11 cellular contexts compared by ENCODE assay signal in genomic region chr7:4769753-4770152, GRCh38. TPM values are rescaled to one million over a fixed set of nuclear protein-coding genes. Genes with fewer than 3 reads are reported as not detected.
DNase-seq lines count a peak whose midpoint lies in the region; ATAC-seq and TF ChIP-seq lines count a peak whose summit lies in the region.
"Had no signal": no experiment of that assay in that cellular context is flagged by ENCODE, and none has a peak within 500 bp of the region (broad histone marks: within the 10 kb centered on the region; RNA-seq: fewer than 3 reads in every experiment).

No MANE protein-coding gene starts in this region.

- H3K9me3 ChIP-seq in lung (ENCODE audit: control insufficient read depth in 2 of 2, insufficient read depth in 1 of 2, low read length in 1 of 2) = no peaks in the 10 kb centered on the region
- H3K9me3 ChIP-seq: BE2C had no signal

- no peaks in the 10 kb centered on the region for H3K27me3 Mint-ChIP-seq in activated CD8-positive, alpha-beta T cell treated with anti-CD3 and anti-CD28 coated beads for 36 hours
- H3K27me3 Mint-ChIP-seq: activated CD4-positive, alpha-beta T cell treated with anti-CD3 and anti-CD28 coated beads, Interleukin-2, amount 10 ng/mL, durations not matched to agents 24 days and 14 days; activated naive CD8-positive, alpha-beta T cell treated with anti-CD3 and anti-CD28 coated beads, Interleukin-2, amount 10 ng/mL, durations not matched to agents 7 days and 5 days had no signal

- TF ChIP-seq CTCF in AG10803 (conservative IDR thresholded peaks at IDR 0.05; ENCODE audit: low read length) (no peak), lung (IDR thresholded peaks at IDR 0.05; ENCODE audit: control extremely low read depth, extremely low read depth) (no peak), GM13977 (IDR thresholded peaks at IDR 0.05; ENCODE audit: extremely low read depth, insufficient read depth, missing control alignments) (no peak)
- no peak for TF ChIP-seq CTCF in activated CD8-positive, alpha-beta T cell treated with anti-CD3 and anti-CD28 coated beads for 36 hours (IDR thresholded peaks at IDR 0.05)

- peaks cover 1% of the 10 kb centered on the region for H3K36me3 Mint-ChIP-seq in activated CD8-positive, alpha-beta T cell treated with anti-CD3 and anti-CD28 coated beads for 36 hours (ENCODE audit: low read depth)

- H3K27ac ChIP-seq in lung (ENCODE audit: low read depth in 1 of 2, low read length in 1 of 2) = peak overlapping the region in 1 of 2 donors; percentile 20

- no peak for ATAC-seq in activated CD8-positive, alpha-beta T cell treated with anti-CD3 and anti-CD28 coated beads for 36 hours
- ATAC-seq in lung (ENCODE audit: insufficient read depth, low FRiP score) = no peak
- no peak for ATAC-seq in GM21390 (IDR thresholded peaks at IDR 0.05; ENCODE audit: unreplicated experiment)

- DNase-seq in AG10803 (ENCODE audit: low read depth) = peak; percentile 5
- peak; percentile 35 for DNase-seq in DMS79 treated with DMSO at 0.1 percent for 48 hours (lab: John Stamatoyannopoulos, UW)
- DNase-seq in activated CD8-positive, alpha-beta T cell treated with anti-CD3 and anti-CD28 coated beads for 36 hours = no peak
- peak; percentile 44 for DNase-seq in lung (ENCODE audit: low spot score)
- DNase-seq in inferior parietal cortex (ENCODE audit: extremely low spot score) = no peak
- no peak for DNase-seq in GM13977 (ENCODE audit: low spot score)
- no peak for DNase-seq in midbrain (lab: John Stamatoyannopoulos, UW)
- DNase-seq: activated CD4-positive, alpha-beta T cell treated with anti-CD3 and anti-CD28 coated beads, Interleukin-2, amount 10 ng/mL, durations not matched to agents 24 days and 14 days; activated naive CD8-positive, alpha-beta T cell treated with anti-CD3 and anti-CD28 coated beads, Interleukin-2, amount 10 ng/mL, durations not matched to agents 7 days and 5 days; BE2C had no signal

- no peaks in the 10 kb centered on the region for H3K9me3 Mint-ChIP-seq in activated CD8-positive, alpha-beta T cell treated with anti-CD3 and anti-CD28 coated beads for 36 hours
- H3K9me3 Mint-ChIP-seq: activated CD4-positive, alpha-beta T cell treated with anti-CD3 and anti-CD28 coated beads, Interleukin-2, amount 10 ng/mL, durations not matched to agents 24 days and 14 days; activated naive CD8-positive, alpha-beta T cell treated with anti-CD3 and anti-CD28 coated beads, Interleukin-2, amount 10 ng/mL, durations not matched to agents 7 days and 5 days had no signal

- no peaks in the 10 kb centered on the region for H3K27me3 ChIP-seq in lung (ENCODE audit: control insufficient read depth, insufficient read depth)
- H3K27me3 ChIP-seq: BE2C had no signal

- peak overlapping the region; percentile 49 for H3K27ac Mint-ChIP-seq in activated CD8-positive, alpha-beta T cell treated with anti-CD3 and anti-CD28 coated beads for 36 hours
- H3K27ac Mint-ChIP-seq: activated CD4-positive, alpha-beta T cell treated with anti-CD3 and anti-CD28 coated beads, Interleukin-2, amount 10 ng/mL, durations not matched to agents 24 days and 14 days had no signal

- CTCF ChIA-PET in activated CD8-positive, alpha-beta T cell treated with anti-CD3 and anti-CD28 coated beads for 36 hours (lab: Charles Lee) = interaction anchor here (0.7 kb wide), 1 partner anchor 17 kb away, joined by 4 read pairs; no protein-coding TSS in a partner anchor

- intact Hi-C loops in activated CD8-positive, alpha-beta T cell treated with anti-CD3 and anti-CD28 coated beads for 36 hours (cut with micrococcal nuclease) = no loop called here

- H3K4me1 Mint-ChIP-seq in activated CD8-positive, alpha-beta T cell treated with anti-CD3 and anti-CD28 coated beads for 36 hours (ENCODE audit: low read depth) = peaks cover 13% of the 10 kb centered on the region

- 8 to 14% methylated on average over 7 of the region's 7 CpGs for WGBS in lung, 2 donors

- POLR2A ChIA-PET in activated CD8-positive, alpha-beta T cell treated with anti-CD3 and anti-CD28 coated beads for 36 hours (lab: Charles Lee) = no interaction called here

- H3K4me3 Mint-ChIP-seq in activated CD8-positive, alpha-beta T cell treated with anti-CD3 and anti-CD28 coated beads for 36 hours = no peak overlapping the region
- H3K4me3 Mint-ChIP-seq: activated CD4-positive, alpha-beta T cell treated with anti-CD3 and anti-CD28 coated beads, Interleukin-2, amount 10 ng/mL, durations not matched to agents 24 days and 14 days; activated naive CD8-positive, alpha-beta T cell treated with anti-CD3 and anti-CD28 coated beads, Interleukin-2, amount 10 ng/mL, durations not matched to agents 7 days and 5 days had no signal

- H3K4me3 ChIP-seq in AG10803 (ENCODE audit: low read length) (no peak overlapping the region), lung (no peak overlapping the region)

- H3K36me3 ChIP-seq in lung (ENCODE audit: control insufficient read depth in 2 of 2, insufficient read depth in 2 of 2, low read length in 2 of 2) = peaks cover 0 to 14% of the 10 kb centered on the region in 2 donors

- in situ Hi-C loops in GM13977 (cut with MboI; ENCODE audit: low pct_unique_long_range_greater_than_20kb, low sequenced_read_pairs, unreplicated experiment) = no loop called here

- peaks cover 0 to 9% of the 10 kb centered on the region in 2 donors for H3K4me1 ChIP-seq in lung (ENCODE audit: control insufficient read depth in 2 of 2, insufficient read depth in 2 of 2, low read length in 2 of 2)
- H3K4me1 ChIP-seq: BE2C had no signal

RNA-seq across cellular contexts. Expression of gene AP5Z1, which starts 5.7 kb away (rescaled TPM):
- total RNA-seq in activated CD8-positive, alpha-beta T cell treated with anti-CD3 and anti-CD28 coated beads for 36 hours = 10 to 100 TPM; 21.2 to 21.3 TPM
- 10 to 100 TPM; 21.2 to 58.5 TPM for total RNA-seq in lung
- 10 to 100 TPM; 60.2 to 62.4 TPM for polyA plus RNA-seq in lung

Comparison
In these comparisons a context has a peak if more than half of its experiments do, and no peak if none do; other contexts are left out.
1. DNase-seq: peak in AG10803 (single experiment), DMS79 treated with DMSO at 0.1 percent for 48 hours (single experiment) and lung (single experiment); none in activated CD8-positive, alpha-beta T cell treated with anti-CD3 and anti-CD28 coated beads for 36 hours (single experiment), inferior parietal cortex (single experiment), GM13977 (single experiment) and midbrain (single experiment).